In the genomic region with DNA sequence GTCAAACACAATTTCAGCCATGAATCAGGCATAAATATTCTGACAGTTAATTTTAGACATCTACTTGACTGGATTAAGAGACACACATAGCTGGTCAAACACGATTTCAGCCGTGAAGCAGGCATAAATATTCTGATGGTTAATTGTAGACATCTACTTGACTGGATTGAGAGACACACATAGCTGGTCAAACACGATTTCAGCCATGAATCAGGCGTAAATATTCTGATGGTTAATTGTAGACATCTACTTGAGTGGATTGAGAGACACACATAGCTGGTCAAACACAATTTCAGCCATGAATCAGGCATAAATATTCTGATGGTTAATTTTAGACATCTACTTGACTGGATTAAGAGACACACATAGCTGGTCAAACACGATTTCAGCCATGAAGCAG, we compare ENCODE assay signal across 6 cellular contexts.
DNase-seq lines count a peak whose midpoint lies in the region; ATAC-seq, FAIRE-seq and TF ChIP-seq lines count a peak whose summit lies in the region.
"Not testable (repeated sequence)": the region's sequence is repeated elsewhere in the genome, so short reads cannot be mapped to it uniquely, and the experiment has no call there.

No MANE protein-coding gene starts in this region.

- in situ Hi-C loops in HepG2 (cut with HindIII; ENCODE audit: extremely low pct_ligation_motif_present, low pct_unique_long_range_greater_than_20kb) = not testable (repeated sequence)

- not testable (repeated sequence) for H3K9me3 ChIP-seq in HepG2 (ENCODE audit: low read length); sigmoid colon

- not testable (repeated sequence) for FAIRE-seq in HepG2 (lab: Jason Lieb, UNC)

- H3K9ac ChIP-seq in HepG2 (ENCODE audit: insufficient read depth, low read depth, low read length) = not testable (repeated sequence)

- not testable (repeated sequence) for ATAC-seq in HepG2

- TF ChIP-seq RAD21 in HepG2 (CRISPR knock-in tag; IDR thresholded peaks at IDR 0.05) = not testable (repeated sequence)

- H2AFZ ChIP-seq in HepG2 (ENCODE audit: low read length) = not testable (repeated sequence)

- not testable (repeated sequence) for H3K9me3 Mint-ChIP-seq in CD14-positive monocyte; activated CD4-positive, alpha-beta T cell treated with anti-CD3 and anti-CD28 coated beads, Interleukin-2, amount 10 ng/mL, durations not matched to agents 24 days and 14 days; activated naive CD4-positive, alpha-beta T cell treated with anti-CD3 and anti-CD28 coated beads, Interleukin-2, amount 10 ng/mL, durations not matched to agents 7 days and 5 days

- H3K79me2 ChIP-seq in HepG2 (ENCODE audit: insufficient read depth, low read length) = not testable (repeated sequence)

- DNase-seq in CD14-positive monocyte (ENCODE audit: low spot score) (peak; percentile 0), sigmoid colon (peak; percentile 8), ureter (ENCODE audit: low spot score) (peak; percentile 32)
- DNase-seq in activated CD4-positive, alpha-beta T cell treated with anti-CD3 and anti-CD28 coated beads, Interleukin-2, amount 10 ng/mL, durations not matched to agents 24 days and 14 days = peak; percentile 39
- peak; percentile 3 for DNase-seq in activated naive CD4-positive, alpha-beta T cell treated with anti-CD3 and anti-CD28 coated beads, Interleukin-2, amount 10 ng/mL, durations not matched to agents 7 days and 5 days
- not testable (repeated sequence) for DNase-seq in HepG2 (ENCODE audit: low spot score)

- not testable (repeated sequence) for H3K27me3 Mint-ChIP-seq in CD14-positive monocyte (ENCODE audit: low read depth in 3 of 3); activated CD4-positive, alpha-beta T cell treated with anti-CD3 and anti-CD28 coated beads, Interleukin-2, amount 10 ng/mL, durations not matched to agents 24 days and 14 days; activated naive CD4-positive, alpha-beta T cell treated with anti-CD3 and anti-CD28 coated beads, Interleukin-2, amount 10 ng/mL, durations not matched to agents 7 days and 5 days

- not testable (repeated sequence) for H3K4me1 Mint-ChIP-seq in CD14-positive monocyte; activated CD4-positive, alpha-beta T cell treated with anti-CD3 and anti-CD28 coated beads, Interleukin-2, amount 10 ng/mL, durations not matched to agents 24 days and 14 days; activated naive CD4-positive, alpha-beta T cell treated with anti-CD3 and anti-CD28 coated beads, Interleukin-2, amount 10 ng/mL, durations not matched to agents 7 days and 5 days

- not testable (repeated sequence) for H3K27ac Mint-ChIP-seq in CD14-positive monocyte; activated CD4-positive, alpha-beta T cell treated with anti-CD3 and anti-CD28 coated beads, Interleukin-2, amount 10 ng/mL, durations not matched to agents 24 days and 14 days; activated naive CD4-positive, alpha-beta T cell treated with anti-CD3 and anti-CD28 coated beads, Interleukin-2, amount 10 ng/mL, durations not matched to agents 7 days and 5 days

- H3K27me3 ChIP-seq in HepG2 (ENCODE audit: control insufficient read depth in 1 of 2, insufficient read depth in 2 of 2, low read length in 2 of 2); sigmoid colon: not testable (repeated sequence)

- not testable (repeated sequence) for TF ChIP-seq EP300 in HepG2 (IDR thresholded peaks at IDR 0.05; ENCODE audit: low read depth in 2 of 2, low read length in 2 of 2); HepG2 (CRISPR knock-in tag; IDR thresholded peaks at IDR 0.05; ENCODE audit: borderline replicate concordance); sigmoid colon (IDR thresholded peaks at IDR 0.05)

- not testable (repeated sequence) for H4K20me1 ChIP-seq in HepG2 (ENCODE audit: insufficient read depth, low read length)

- intact Hi-C loops in CD14-positive monocyte (cut with micrococcal nuclease); activated CD4-positive, alpha-beta T cell treated with anti-CD3 and anti-CD28 coated beads, Interleukin-2, amount 10 ng/mL, durations not matched to agents 24 days and 14 days (cut with micrococcal nuclease); HepG2 (cut with micrococcal nuclease; ENCODE audit: unreplicated experiment); sigmoid colon (cut with DNase I): not testable (repeated sequence)

- not testable (repeated sequence) for TF ChIP-seq POLR2A in HepG2 (IDR thresholded peaks at IDR 0.05; ENCODE audit: insufficient read depth in 1 of 2, low read depth in 2 of 2, low read length in 2 of 2); sigmoid colon (IDR thresholded peaks at IDR 0.05)

- H3K36me3 ChIP-seq in HepG2 (replicated peaks in 1 of 2; ENCODE audit: control insufficient read depth in 1 of 2, insufficient read depth in 2 of 2, low read length in 2 of 2); sigmoid colon: not testable (repeated sequence)

- POLR2A ChIA-PET in HepG2 (lab: Yijun Ruan, JAX) = not testable (repeated sequence)

- H3K4me2 ChIP-seq in HepG2 (ENCODE audit: low read depth, low read length) = not testable (repeated sequence)

- H3K27ac ChIP-seq in HepG2 (ENCODE audit: extremely low read length, insufficient read depth, low read length); sigmoid colon: not testable (repeated sequence)

- H3K36me3 Mint-ChIP-seq in CD14-positive monocyte; activated CD4-positive, alpha-beta T cell treated with anti-CD3 and anti-CD28 coated beads, Interleukin-2, amount 10 ng/mL, durations not matched to agents 24 days and 14 days (ENCODE audit: low read depth); activated naive CD4-positive, alpha-beta T cell treated with anti-CD3 and anti-CD28 coated beads, Interleukin-2, amount 10 ng/mL, durations not matched to agents 7 days and 5 days: not testable (repeated sequence)

- not testable (repeated sequence) for H3K4me3 ChIP-seq in HepG2 (replicated peaks in 1 of 3; ENCODE audit: insufficient read depth in 1 of 3, low read depth in 2 of 3, low read length in 3 of 3); sigmoid colon

- TF ChIP-seq CTCF in CD14-positive monocyte (IDR thresholded peaks at IDR 0.05); HepG2 (CRISPR knock-in tag; IDR thresholded peaks at IDR 0.05); sigmoid colon (IDR thresholded peaks at IDR 0.05): not testable (repeated sequence)

- WGBS in HepG2 (ENCODE audit: low lambda C conversion rate) = 16% methylated on average over 5 of the region's 5 CpGs
- 48 to 61% methylated on average over 5 of the region's 5 CpGs for WGBS in sigmoid colon, 2 donors

- not testable (repeated sequence) for H3K4me3 Mint-ChIP-seq in CD14-positive monocyte; activated CD4-positive, alpha-beta T cell treated with anti-CD3 and anti-CD28 coated beads, Interleukin-2, amount 10 ng/mL, durations not matched to agents 24 days and 14 days; activated naive CD4-positive, alpha-beta T cell treated with anti-CD3 and anti-CD28 coated beads, Interleukin-2, amount 10 ng/mL, durations not matched to agents 7 days and 5 days

- CTCF ChIA-PET in activated naive CD4-positive, alpha-beta T cell treated with anti-CD3 and anti-CD28 coated beads, Interleukin-2, amount 10 ng/mL, durations not matched to agents 7 days and 5 days (lab: Charles Lee); HepG2 (lab: Yijun Ruan, JAX; ENCODE audit: low intra/inter-chr PET ratio, low total read pairs): not testable (repeated sequence)

- H3K4me1 ChIP-seq in HepG2 (ENCODE audit: insufficient read depth, low read length); sigmoid colon: not testable (repeated sequence)

- BruUV-seq in HepG2 (replicated peaks; lab: Mats Ljungman, UMichigan) = TSS peak; percentile 67
